ENCODE assay signal across 16 cellular contexts in the genomic region with DNA sequence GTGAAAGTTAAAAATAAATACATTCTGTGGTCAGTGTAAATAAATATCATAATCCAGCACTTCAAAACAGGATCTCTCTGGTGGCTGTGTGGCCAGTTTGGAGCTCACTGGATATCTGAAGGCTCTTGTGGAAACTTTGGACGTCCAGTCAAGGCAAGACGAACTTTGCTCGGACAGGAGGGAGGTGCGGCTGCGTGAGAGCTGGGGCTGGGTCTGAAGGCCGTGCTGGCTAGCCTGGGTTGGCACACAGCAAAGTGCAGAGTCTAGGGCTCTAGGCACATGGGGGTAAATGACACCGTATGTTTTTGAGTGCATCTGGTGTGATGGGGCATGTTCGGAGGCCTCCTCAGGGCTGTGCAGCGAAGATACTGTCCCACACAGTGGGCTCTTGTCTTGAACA.
"Had no signal": no experiment of that assay in that cellular context is flagged by ENCODE, and none has a peak within 500 bp of the region (broad histone marks: within the 10 kb centered on the region; RNA-seq: fewer than 3 reads in every experiment).

No MANE protein-coding gene starts in this region.

- H3K4me3 ChIP-seq: cardiac muscle cell, colonic mucosa, esophagus squamous epithelium, lower lobe of right lung, skin epidermis, upper lobe of left lung had no signal

- H3K27ac ChIP-seq: cardiac muscle cell, colonic mucosa, lower lobe of right lung, skin epidermis, upper lobe of left lung had no signal

- DNase-seq: activated CD4-positive, alpha-beta T cell treated with anti-CD3 and anti-CD28 coated beads for 48 hours; activated CD8-positive, alpha-beta T cell treated with anti-CD3 and anti-CD28 coated beads for 36 hours; activated effector memory CD4-positive, alpha-beta T cell treated with Interleukin-2 at 50 U/mL for 16 hours; activated naive CD4-positive, alpha-beta T cell treated with anti-CD3 and anti-CD28 coated beads, Interleukin-2, amount 50 U/mL, for 16 hours; activated T-cell treated with anti-CD3 and anti-CD28 coated beads, Interleukin-2, amount 50 U/mL, for 4 hours; colonic mucosa; effector CD4-positive, alpha-beta T cell; esophagus squamous epithelium; lower lobe of right lung; retina; stimulated activated CD4-positive, alpha-beta T cell treated with anti-CD3 and anti-CD28 coated beads, Interleukin-4, amount 100 ng/mL, for 24 hours; stimulated activated naive CD4-positive, alpha-beta T cell; T-helper 2 cell; upper lobe of left lung had no signal

- H3K36me3 ChIP-seq: cardiac muscle cell, colonic mucosa, esophagus squamous epithelium, lower lobe of right lung, upper lobe of left lung had no signal

- H3K4me1 ChIP-seq: colonic mucosa had no signal

- ATAC-seq: activated CD8-positive, alpha-beta T cell treated with anti-CD3 and anti-CD28 coated beads for 36 hours; activated T-cell treated with anti-CD3 and anti-CD28 coated beads, Interleukin-2, amount 50 U/mL, for 4 hours; lower lobe of right lung had no signal

- H3K9me3 ChIP-seq: colonic mucosa, esophagus squamous epithelium, lower lobe of right lung, upper lobe of left lung had no signal

- H3K27me3 ChIP-seq: cardiac muscle cell, colonic mucosa, esophagus squamous epithelium, upper lobe of left lung had no signal
